ENCODE assay signal across 18 cellular contexts in genomic region chr1:211753649-211754251, GRCh38.
DNase-seq lines count a peak whose midpoint lies in the region; ATAC-seq, FAIRE-seq and TF ChIP-seq lines count a peak whose summit lies in the region.
"Had no signal": no experiment of that assay in that cellular context is flagged by ENCODE, and none has a peak within 500 bp of the region (broad histone marks: within the 10 kb centered on the region; RNA-seq: fewer than 3 reads in every experiment).

No MANE protein-coding gene starts in this region.

- CTCF ChIA-PET in HEK293 (lab: Yijun Ruan, JAX): interaction anchor here (0.7 to 1.4 kb wide), 3 partner anchors 43 to 101 kb away, joined by 3 to 4 read pairs (median 3); no protein-coding TSS in a partner anchor

- H3K27me3 Mint-ChIP-seq in type B pancreatic cell: no peaks in the 10 kb centered on the region
- H3K27me3 Mint-ChIP-seq: CD4-positive, alpha-beta memory T cell had no signal

- no peaks in the 10 kb centered on the region for H3K27me3 ChIP-seq in hepatocyte
- H3K27me3 ChIP-seq in smooth muscle cell (ENCODE audit: low read depth): no peaks in the 10 kb centered on the region
- H3K27me3 ChIP-seq: BE2C had no signal

- no peak overlapping the region for H2AFZ ChIP-seq in hepatocyte
- H2AFZ ChIP-seq in smooth muscle cell (ENCODE audit: low read depth): no peak overlapping the region

- H3K27ac ChIP-seq in HEK293 (ENCODE audit: extremely low read depth, low read depth, low read length) (no peak overlapping the region), hepatocyte (peak overlapping the region; percentile 17), smooth muscle cell (ENCODE audit: low read depth) (no peak overlapping the region)
- H3K27ac ChIP-seq: RWPE1 had no signal

- peaks cover 6% of the 10 kb centered on the region; the same call in 1 of the 2 replicates for H3K4me1 ChIP-seq in HEK293 (ENCODE audit: control insufficient read depth, insufficient read depth, low read length)
- H3K4me1 ChIP-seq in hepatocyte (ENCODE audit: insufficient read depth): peaks cover 30% of the 10 kb centered on the region
- peaks cover 25% of the 10 kb centered on the region for H3K4me1 ChIP-seq in smooth muscle cell (ENCODE audit: low read depth)

- no peak overlapping the region for H3K27ac Mint-ChIP-seq in type B pancreatic cell

- no peak for ATAC-seq in GM21447 (IDR thresholded peaks at IDR 0.05; ENCODE audit: unreplicated experiment)
- ATAC-seq: HCT116 had no signal

- H3K36me3 Mint-ChIP-seq in type B pancreatic cell: peaks cover 10% of the 10 kb centered on the region

- H3K4me2 ChIP-seq in hepatocyte: no peak overlapping the region
- no peak overlapping the region for H3K4me2 ChIP-seq in smooth muscle cell

- peaks cover 9% of the 10 kb centered on the region for H3K4me1 Mint-ChIP-seq in type B pancreatic cell (ENCODE audit: unreplicated experiment)

- H3K79me2 ChIP-seq in hepatocyte (no peaks in the 10 kb centered on the region), smooth muscle cell (ENCODE audit: low read depth) (no peaks in the 10 kb centered on the region)

- POLR2A ChIA-PET in HEK293 (lab: Yijun Ruan, JAX): no interaction called here

- H3K4me3 Mint-ChIP-seq in type B pancreatic cell: no peak overlapping the region
- H3K4me3 Mint-ChIP-seq: CD4-positive, alpha-beta memory T cell had no signal

- H3K9me3 ChIP-seq in HEK293 (ENCODE audit: control insufficient read depth, insufficient read depth, low read depth, low read length) (no peaks in the 10 kb centered on the region), hepatocyte (ENCODE audit: low read depth) (no peaks in the 10 kb centered on the region), smooth muscle cell (replicated peaks; ENCODE audit: low read depth) (no peaks in the 10 kb centered on the region)
- H3K9me3 ChIP-seq: BE2C had no signal

- 33% methylated on average over 4 of the region's 4 CpGs for WGBS in hepatocyte (ENCODE audit: low lambda C conversion rate, missing lambda C conversion rate)
- WGBS in smooth muscle cell (ENCODE audit: low lambda C conversion rate): 27% methylated on average over 4 of the region's 4 CpGs

- H3K9me3 Mint-ChIP-seq in type B pancreatic cell: no peaks in the 10 kb centered on the region

- TF ChIP-seq CTCF in D721Med (IDR thresholded peaks at IDR 0.05; ENCODE audit: insufficient read depth, missing control alignments) (no peak), HEK293 (tag by site-specific recombination; IDR thresholded peaks at IDR 0.05) (no peak), hepatocyte (IDR thresholded peaks at IDR 0.05; ENCODE audit: poor library complexity) (no peak), type B pancreatic cell (conservative IDR thresholded peaks at IDR 0.05) (no peak), smooth muscle cell (IDR thresholded peaks at IDR 0.05; ENCODE audit: borderline replicate concordance, insufficient read depth, poor library complexity, severe bottlenecking) (no peak)

- no peaks in the 10 kb centered on the region for H4K20me1 ChIP-seq in hepatocyte (ENCODE audit: insufficient read depth, poor library complexity, severe bottlenecking)
- H4K20me1 ChIP-seq in smooth muscle cell (ENCODE audit: low read depth): no peaks in the 10 kb centered on the region

- no peaks in the 10 kb centered on the region for H3K9me2 ChIP-seq in hepatocyte (replicated peaks; ENCODE audit: insufficient read depth)

- peak; percentile 55 for FAIRE-seq in D721Med (lab: Jason Lieb, UNC)
- FAIRE-seq: HTR-8/SVneo had no signal

- H3F3A ChIP-seq in smooth muscle cell (ENCODE audit: low read depth): no peaks in the 10 kb centered on the region

- peaks cover 0 to 20% of the 10 kb centered on the region in 2 experiments; a peak in 1 of 3 replicates for H3K36me3 ChIP-seq in HEK293 (ENCODE audit: control insufficient read depth in 2 of 2, insufficient read depth in 1 of 2, low read length in 2 of 2)
- H3K36me3 ChIP-seq in hepatocyte (replicated peaks; ENCODE audit: insufficient read depth, low read depth): no peaks in the 10 kb centered on the region
- peaks cover 9% of the 10 kb centered on the region for H3K36me3 ChIP-seq in smooth muscle cell (ENCODE audit: low read depth)

- H3K4me3 ChIP-seq in HEK293 (ENCODE audit: low read depth, low read length) (no peak overlapping the region), hepatocyte (no peak overlapping the region), smooth muscle cell (no peak overlapping the region)

- H3K9ac ChIP-seq in smooth muscle cell (ENCODE audit: low read depth): no peak overlapping the region

- DNase-seq in D721Med (ENCODE audit: insufficient read length, low spot score) (no peak), NCI-H82 treated with DMSO at 0.1 percent for 48 hours (lab: John Stamatoyannopoulos, UW; ENCODE audit: unreplicated experiment) (peak; percentile 67), hepatocyte (ENCODE audit: low spot score) (no peak), type B pancreatic cell (ENCODE audit: extremely low spot score, unreplicated experiment) (no peak), smooth muscle cell (lab: John Stamatoyannopoulos, UW; ENCODE audit: unreplicated experiment) (no peak)
- DNase-seq in activated CD4-positive, alpha-beta T cell treated with anti-CD3 and anti-CD28 coated beads for 4 hours: no peak
- DNase-seq: BE2C; CD4-positive, alpha-beta memory T cell; KG1; NCI-H1048; NCI-H1694 treated with DMSO at 0.1 percent for 48 hours; NCI-H2171; NCI-H526 had no signal

TF ChIP-seq in HEK293, 187 proteins besides CTCF, POLR2A, EP300 and RAD21:
- TF ChIP-seq TRIM28 (IDR thresholded peaks at IDR 0.05; ENCODE audit: borderline replicate concordance, low read length) (0 out of 2 replicates have a peak, but pooled peaks have one; percentile 54), ZBTB21 (tag by site-specific recombination; IDR thresholded peaks at IDR 0.05) (no peak), FEZF1 (tag by site-specific recombination; IDR thresholded peaks at IDR 0.05) (no peak), ZNF221 (tag by site-specific recombination; IDR thresholded peaks at IDR 0.05; ENCODE audit: borderline replicate concordance) (no peak), ZNF518A (tag by site-specific recombination; conservative IDR thresholded peaks at IDR 0.05; ENCODE audit: low read depth) (no peak), ZNF548 (tag by site-specific recombination; IDR thresholded peaks at IDR 0.05) (no peak), TCF7L2 (IDR thresholded peaks at IDR 0.05; ENCODE audit: borderline replicate concordance, low read depth, low read length) (peak; percentile 32; the same call in 1 of the 2 replicates), ZNF544 (tag by site-specific recombination; IDR thresholded peaks at IDR 0.05) (no peak), SCRT1 (tag by site-specific recombination; IDR thresholded peaks at IDR 0.05; ENCODE audit: borderline replicate concordance) (no peak)
TF ChIP-seq in HEK293: peak in this region for 2.
